In the genomic region with DNA sequence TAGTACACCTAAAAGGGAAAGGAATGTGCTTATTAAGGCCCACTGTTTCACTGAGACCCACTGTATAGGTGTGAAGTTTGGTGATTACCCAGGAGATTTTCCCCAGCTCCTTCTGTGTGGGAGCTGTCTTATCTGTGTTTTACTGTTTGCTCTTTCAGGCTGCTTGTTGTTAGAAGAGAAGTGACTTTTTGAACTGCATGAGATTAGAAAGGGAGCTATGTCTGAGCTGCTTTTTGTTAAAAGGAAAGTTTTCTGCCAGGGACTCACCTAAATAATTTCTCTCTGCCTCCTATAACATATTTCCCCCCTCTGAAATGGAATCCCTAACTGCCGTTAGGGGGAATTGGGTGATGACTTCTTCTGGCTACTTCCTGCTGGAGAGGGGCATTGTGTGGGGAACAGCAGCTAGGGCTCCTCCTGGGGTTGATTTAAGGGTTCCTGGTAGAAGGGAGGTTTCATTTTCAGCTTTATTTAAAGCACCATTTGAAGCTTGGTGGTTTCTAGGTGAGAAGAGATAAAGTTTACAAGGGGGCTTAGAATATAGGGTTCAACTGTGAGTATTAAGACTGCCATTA, we compare ENCODE assay signal across 11 cellular contexts.
DNase-seq lines count a peak whose midpoint lies in the region; ATAC-seq and TF ChIP-seq lines count a peak whose summit lies in the region.
"Had no signal": no experiment of that assay in that cellular context is flagged by ENCODE, and none has a peak within 500 bp of the region (broad histone marks: within the 10 kb centered on the region; RNA-seq: fewer than 3 reads in every experiment).

No MANE protein-coding gene starts in this region.

- DNase-seq in body of pancreas = no peak
- no peak for DNase-seq in A673 (ENCODE audit: low spot score)
- no peak for DNase-seq in globus pallidus (ENCODE audit: low spot score)
- no peak for DNase-seq in NCI-H1105 (lab: John Stamatoyannopoulos, UW)
- DNase-seq in COR-L47 (lab: John Stamatoyannopoulos, UW) = no peak
- DNase-seq: activated naive CD4-positive, alpha-beta T cell; NCI-H69; T-helper 9 cell had no signal

- TF ChIP-seq CTCF in body of pancreas (IDR thresholded peaks at IDR 0.05) = no peak
- no peak for TF ChIP-seq CTCF in A673 (conservative IDR thresholded peaks at IDR 0.05; ENCODE audit: low read depth, low read length)

- H3K4me3 ChIP-seq in body of pancreas (no peak overlapping the region), A673 (ENCODE audit: low read depth, low read length, poor library complexity, severe bottlenecking) (no peak overlapping the region)

- H3K27me3 ChIP-seq in body of pancreas (no peaks in the 10 kb centered on the region), A673 (replicated peaks; ENCODE audit: insufficient read depth, low read depth, low read length, poor library complexity) (no peaks in the 10 kb centered on the region)

- WGBS in body of pancreas, 2 donors = 0 to 35% methylated on average over 1 of the region's 1 CpG

- no peaks in the 10 kb centered on the region for H3K36me3 ChIP-seq in body of pancreas (replicated peaks in 1 of 2; ENCODE audit: insufficient read depth in 1 of 2, low read depth in 2 of 2)
- no peaks in the 10 kb centered on the region for H3K36me3 ChIP-seq in A673 (ENCODE audit: insufficient read depth, low read length, poor library complexity, severe bottlenecking)

- POLR2A ChIA-PET in A673 (lab: Charles Lee; ENCODE audit: low non-redundant PET) = no interaction called here

- no TSS peak for BruUV-seq in A673 (replicated peaks; lab: Mats Ljungman, UMichigan)

- CTCF ChIA-PET in A673 (lab: Charles Lee) = interaction anchor here (0.6 to 0.7 kb wide), 2 partner anchors 77 to 400 kb away, joined by 3 to 4 read pairs; no protein-coding TSS in a partner anchor

- H3K4me1 ChIP-seq in body of pancreas = peaks cover 24% of the 10 kb centered on the region
- no peaks in the 10 kb centered on the region for H3K4me1 ChIP-seq in A673 (ENCODE audit: insufficient read depth, low read length, poor library complexity, severe bottlenecking)

- no peak for TF ChIP-seq POLR2A in body of pancreas (IDR thresholded peaks at IDR 0.05)

- H3K9me3 ChIP-seq in body of pancreas (no peaks in the 10 kb centered on the region), A673 (ENCODE audit: low read depth, low read length, poor library complexity, severe bottlenecking) (no peaks in the 10 kb centered on the region)

- ATAC-seq in GM18502 (IDR thresholded peaks at IDR 0.05; ENCODE audit: poor library complexity, unreplicated experiment) = peak; percentile 50
- ATAC-seq in GM21367 (IDR thresholded peaks at IDR 0.05; ENCODE audit: unreplicated experiment) = peak; percentile 44
- peak; percentile 39 for ATAC-seq in HG03097 (IDR thresholded peaks at IDR 0.05; ENCODE audit: low FRiP score, unreplicated experiment)
- peak; percentile 51 for ATAC-seq in body of pancreas

- H3K27ac ChIP-seq in body of pancreas (peak overlapping the region in 3 of 4 donors; percentile 19 to 48 (median 37)), A673 (ENCODE audit: low read depth, low read length, poor library complexity, severe bottlenecking) (no peak overlapping the region)

- intact Hi-C loops in body of pancreas (cut with DNase I) = loop anchor here (10.0 kb wide), 1 partner anchor 119 kb away; no protein-coding TSS in a partner anchor
- intact Hi-C loops in A673 (cut with micrococcal nuclease; ENCODE audit: unreplicated experiment) = loop anchor here (10.0 kb wide), 2 partner anchors 189 to 469 kb away; no protein-coding TSS in a partner anchor
